23 cellular contexts compared by ENCODE assay signal in genomic region chr22:24588756-24589481, GRCh38. TPM values are rescaled to one million over a fixed set of nuclear protein-coding genes. Genes with fewer than 3 reads are reported as not detected.
DNase-seq lines count a peak whose midpoint lies in the region; FAIRE-seq and TF ChIP-seq lines count a peak whose summit lies in the region.
"Had no signal": no experiment of that assay in that cellular context is flagged by ENCODE, and none has a peak within 500 bp of the region (broad histone marks: within the 10 kb centered on the region; RNA-seq: fewer than 3 reads in every experiment).

No MANE protein-coding gene starts in this region.

- H3K27me3 Mint-ChIP-seq in chondrocyte (ENCODE audit: low read depth) = no peaks in the 10 kb centered on the region
- H3K27me3 Mint-ChIP-seq in activated T-helper 2 cell treated with anti-CD3 and anti-CD28 coated beads, Interferon-gamma antibody, Interleukin-2, Interleukin-4, amounts not matched to agents 10 μg/mL and 5 μg/mL and 100 μg/mL, durations not matched to agents 14 hours and 24 hours and 36 hours (ENCODE audit: low read depth) = no peaks in the 10 kb centered on the region

- no peaks in the 10 kb centered on the region for H3K9me3 Mint-ChIP-seq in chondrocyte (ENCODE audit: low read depth)
- no peaks in the 10 kb centered on the region for H3K9me3 Mint-ChIP-seq in activated T-helper 2 cell treated with anti-CD3 and anti-CD28 coated beads, Interferon-gamma antibody, Interleukin-2, Interleukin-4, amounts not matched to agents 10 μg/mL and 5 μg/mL and 100 μg/mL, durations not matched to agents 14 hours and 24 hours and 36 hours
- H3K9me3 Mint-ChIP-seq: stimulated activated naive CD8-positive, alpha-beta T cell treated with anti-CD3 and anti-CD28 coated beads, Interleukin-15, amount 100 ng/mL, for 72 hours had no signal

- TF ChIP-seq RAD21 in Ishikawa (IDR thresholded peaks at IDR 0.05; ENCODE audit: low read depth) = no peak

- peaks cover 18% of the 10 kb centered on the region for H3K4me1 Mint-ChIP-seq in chondrocyte (ENCODE audit: low read depth)
- H3K4me1 Mint-ChIP-seq in activated T-helper 2 cell treated with anti-CD3 and anti-CD28 coated beads, Interferon-gamma antibody, Interleukin-2, Interleukin-4, amounts not matched to agents 10 μg/mL and 5 μg/mL and 100 μg/mL, durations not matched to agents 14 hours and 24 hours and 36 hours (ENCODE audit: low read depth) = peaks cover 4% of the 10 kb centered on the region

- no peaks in the 10 kb centered on the region for H3K36me3 Mint-ChIP-seq in chondrocyte (ENCODE audit: low read depth)
- H3K36me3 Mint-ChIP-seq in activated T-helper 2 cell treated with anti-CD3 and anti-CD28 coated beads, Interferon-gamma antibody, Interleukin-2, Interleukin-4, amounts not matched to agents 10 μg/mL and 5 μg/mL and 100 μg/mL, durations not matched to agents 14 hours and 24 hours and 36 hours (ENCODE audit: low read depth) = no peaks in the 10 kb centered on the region

- H3K27me3 ChIP-seq in BLaER1 (peaks cover 27% of the 10 kb centered on the region), prostate gland (replicated peaks; ENCODE audit: insufficient read depth) (no peaks in the 10 kb centered on the region), small intestine (ENCODE audit: control insufficient read depth in 2 of 2, insufficient read depth in 2 of 2, low read length in 2 of 2) (no peaks in the 10 kb centered on the region)

- H3K27ac Mint-ChIP-seq in chondrocyte (ENCODE audit: unreplicated experiment) = no peak overlapping the region
- H3K27ac Mint-ChIP-seq in activated T-helper 2 cell treated with anti-CD3 and anti-CD28 coated beads, Interferon-gamma antibody, Interleukin-2, Interleukin-4, amounts not matched to agents 10 μg/mL and 5 μg/mL and 100 μg/mL, durations not matched to agents 14 hours and 24 hours and 36 hours = no peak overlapping the region
- H3K27ac Mint-ChIP-seq: activated naive CD8-positive, alpha-beta T cell had no signal

- H3K4me3 ChIP-seq in BLaER1 = no peak overlapping the region
- no peak overlapping the region for H3K4me3 ChIP-seq in prostate gland
- H3K4me3 ChIP-seq in small intestine (ENCODE audit: low read depth in 1 of 2, low read length in 2 of 2) = no peak overlapping the region

- H3K4me2 ChIP-seq in BLaER1 = peak overlapping the region; percentile 84
- H3K4me2 ChIP-seq: KMS-11 had no signal

- H3K4me1 ChIP-seq in BLaER1 = peaks cover 56% of the 10 kb centered on the region
- peaks cover 36% of the 10 kb centered on the region for H3K4me1 ChIP-seq in prostate gland (replicated peaks)
- H3K4me1 ChIP-seq in small intestine (ENCODE audit: control insufficient read depth in 2 of 2, insufficient read depth in 1 of 2, low read depth in 1 of 2, low read length in 1 of 2) = peaks cover 0 to 7% of the 10 kb centered on the region in 2 donors

- intact Hi-C loops in prostate gland (cut with DNase I) = no loop called here
- intact Hi-C loops in activated T-helper 2 cell treated with anti-CD3 and anti-CD28 coated beads, Interferon-gamma antibody, Interleukin-2, Interleukin-4, amounts not matched to agents 10 μg/mL and 5 μg/mL and 100 μg/mL, durations not matched to agents 14 hours and 24 hours and 36 hours (cut with micrococcal nuclease) = no loop called here

- H3K36me3 ChIP-seq in BLaER1 = no peaks in the 10 kb centered on the region
- H3K36me3 ChIP-seq in prostate gland = no peaks in the 10 kb centered on the region
- no peaks in the 10 kb centered on the region for H3K36me3 ChIP-seq in small intestine (ENCODE audit: control insufficient read depth in 2 of 2, insufficient read depth in 2 of 2, low read length in 2 of 2)

- peak overlapping the region; percentile 33 for H3K27ac ChIP-seq in BLaER1
- peak overlapping the region; percentile 7 to 62 for H3K27ac ChIP-seq in prostate gland
- no peak overlapping the region for H3K27ac ChIP-seq in small intestine (ENCODE audit: low read depth in 1 of 2, low read length in 1 of 2)
- H3K27ac ChIP-seq: epithelial cell of prostate, KMS-11 had no signal

- TF ChIP-seq EP300 in Ishikawa (IDR thresholded peaks at IDR 0.05; ENCODE audit: borderline replicate concordance) = no peak

- WGBS in prostate gland = 83% methylated on average over 21 of the region's 21 CpGs
- WGBS in small intestine, 3 donors = 89 to 93% (median 91%) methylated on average over 18 to 21 of the region's 21 CpGs

- H3K4me3 Mint-ChIP-seq in chondrocyte (ENCODE audit: unreplicated experiment) = no peak overlapping the region
- H3K4me3 Mint-ChIP-seq in activated T-helper 2 cell treated with anti-CD3 and anti-CD28 coated beads, Interferon-gamma antibody, Interleukin-2, Interleukin-4, amounts not matched to agents 10 μg/mL and 5 μg/mL and 100 μg/mL, durations not matched to agents 14 hours and 24 hours and 36 hours (ENCODE audit: low read depth) = no peak overlapping the region
- H3K4me3 Mint-ChIP-seq: activated naive CD8-positive, alpha-beta T cell; stimulated activated naive CD8-positive, alpha-beta T cell treated with anti-CD3 and anti-CD28 coated beads, Interleukin-15, amount 100 ng/mL, for 72 hours had no signal

- peak; percentile 53 for DNase-seq in chondrocyte (ENCODE audit: low spot score)
- DNase-seq in prostate gland (ENCODE audit: low spot score) = no peak
- no peak for DNase-seq in activated effector memory CD4-positive, alpha-beta T cell treated with Interleukin-2 at 50 U/mL for 16 hours
- DNase-seq in activated T-helper 2 cell treated with anti-CD3 and anti-CD28 coated beads, Interferon-gamma antibody, Interleukin-2, Interleukin-4, amounts not matched to agents 10 μg/mL and 5 μg/mL and 100 μg/mL, durations not matched to agents 14 hours and 24 hours and 36 hours (ENCODE audit: low spot score) = no peak
- DNase-seq in iPS-NIHi11 (ENCODE audit: low spot score) = no peak
- DNase-seq in small intestine = no peak
- DNase-seq: ACHN; activated CD4-positive, CD25-positive, alpha-beta regulatory T cell; cerebellar nuclear complex; DND-41; HCEC 1CT; NCI-H1436; NCI-H2107; NCI-H446; NCI-H774; stimulated activated CD8-positive, alpha-beta memory T cell treated with anti-CD3 and anti-CD28 coated beads, Interleukin-4, amount 100 ng/mL, for 48 hours; stimulated activated naive CD8-positive, alpha-beta T cell treated with anti-CD3 and anti-CD28 coated beads, Interleukin-15, amount 100 ng/mL, for 72 hours; T-helper 1 cell had no signal

- peaks cover 54% of the 10 kb centered on the region for H4K20me1 ChIP-seq in BLaER1

- TF ChIP-seq CTCF in chondrocyte (IDR thresholded peaks at IDR 0.05) = no peak
- no peak for TF ChIP-seq CTCF in prostate gland (IDR thresholded peaks at IDR 0.05)

- no peak for FAIRE-seq in small intestine (lab: Jason Lieb, UNC)

- peak overlapping the region; percentile 5; the same call in 1 of the 2 replicates for H3K9ac ChIP-seq in BLaER1
- H3K9ac ChIP-seq: KMS-11 had no signal

- H3K9me3 ChIP-seq in BLaER1 (no peaks in the 10 kb centered on the region), prostate gland (no peaks in the 10 kb centered on the region), small intestine (ENCODE audit: control insufficient read depth, low read depth) (no peaks in the 10 kb centered on the region)

- no peak for TF ChIP-seq POLR2A in prostate gland (IDR thresholded peaks at IDR 0.05)

TF ChIP-seq in Ishikawa, 13 proteins besides CTCF, POLR2A, EP300 and RAD21:
- peak; percentile 36; the same call in 1 of the 2 replicates for TF ChIP-seq TCF12 (IDR thresholded peaks at IDR 0.05; ENCODE audit: low read depth)
- TF ChIP-seq USF1 (IDR thresholded peaks at IDR 0.05) = no peak

RNA-seq across cellular contexts. Expression of gene LRRC75B, which starts 4.0 kb away (rescaled TPM):
- total RNA-seq in chondrocyte (5.6 to 13.0 TPM (median 8.6 TPM) in 3 replicates), prostate gland (100 to 1,000 TPM in 1 of 2 donors, 10 to 100 TPM in 1; 57.0 to 161 TPM)
- total RNA-seq in activated T-helper 2 cell treated with anti-CD3 and anti-CD28 coated beads, Interferon-gamma antibody, Interleukin-2, Interleukin-4, amounts not matched to agents 10 μg/mL and 5 μg/mL and 100 μg/mL, durations not matched to agents 14 hours and 24 hours and 36 hours = 4.5 and 4.7 TPM in 2 replicates
- 100 to 1,000 TPM in 2 of 3 donors, 10 to 100 TPM in 1; 15.5 to 123 (median 112) TPM for polyA plus RNA-seq in small intestine

RNA-seq across cellular contexts. Expression of gene GGT1, which starts 14.1 kb away (rescaled TPM):
- total RNA-seq in chondrocyte = 1.4 to 1.8 TPM (median 1.5 TPM) in 3 replicates
- total RNA-seq in prostate gland = 100 to 1,000 TPM in 1 of 2 donors, 10 to 100 TPM in 1; 64.6 to 114 TPM
- total RNA-seq in activated T-helper 2 cell treated with anti-CD3 and anti-CD28 coated beads, Interferon-gamma antibody, Interleukin-2, Interleukin-4, amounts not matched to agents 10 μg/mL and 5 μg/mL and 100 μg/mL, durations not matched to agents 14 hours and 24 hours and 36 hours = 46.2 and 47.0 TPM in 2 replicates
- 100 to 1,000 TPM in 2 of 3 donors, 10 to 100 TPM in 1; 44.2 to 581 (median 219) TPM for polyA plus RNA-seq in small intestine

RNA-seq across cellular contexts. Expression of gene SNRPD3, which starts 33.1 kb away (rescaled TPM):
- 59.3 to 84.8 TPM (median 63.9 TPM) in 3 replicates for total RNA-seq in chondrocyte
- 100 to 1,000 TPM; 152 to 169 TPM for total RNA-seq in prostate gland
- total RNA-seq in activated T-helper 2 cell treated with anti-CD3 and anti-CD28 coated beads, Interferon-gamma antibody, Interleukin-2, Interleukin-4, amounts not matched to agents 10 μg/mL and 5 μg/mL and 100 μg/mL, durations not matched to agents 14 hours and 24 hours and 36 hours = 148 and 160 TPM in 2 replicates
- polyA plus RNA-seq in small intestine = 100 to 1,000 TPM; 150 to 162 (median 156) TPM

RNA-seq across cellular contexts. Expression of gene GUCD1, which starts 34.0 kb away (rescaled TPM):
- total RNA-seq in chondrocyte (77.3 to 84.7 TPM (median 77.9 TPM) in 3 replicates), prostate gland (100 to 1,000 TPM; 143 to 147 TPM)
- 115 and 128 TPM in 2 replicates for total RNA-seq in activated T-helper 2 cell treated with anti-CD3 and anti-CD28 coated beads, Interferon-gamma antibody, Interleukin-2, Interleukin-4, amounts not matched to agents 10 μg/mL and 5 μg/mL and 100 μg/mL, durations not matched to agents 14 hours and 24 hours and 36 hours
- polyA plus RNA-seq in small intestine = 100 to 1,000 TPM; 147 to 494 (median 469) TPM

Comparison
In these comparisons a context has a peak if more than half of its experiments do, and no peak if none do; other contexts are left out.
1. H3K27ac ChIP-seq: peak in BLaER1 (single experiment) and prostate gland (2 of 2); none in small intestine (0 of 2).
2. RNA of gene GGT1, which starts 14.1 kb away (total RNA-seq): 64.6 to 114 TPM in prostate gland and 46.2 to 47.0 TPM in activated T-helper 2 cell treated with anti-CD3 and anti-CD28 coated beads, Interferon-gamma antibody, Interleukin-2, Interleukin-4, amounts not matched to agents 10 μg/mL and 5 μg/mL and 100 μg/mL, durations not matched to agents 14 hours and 24 hours and 36 hours; 1.4 to 1.8 TPM in chondrocyte; every median in the first group is over 10 times any median in the second.